In genomic region chr20:47727170-47727880, GRCh38 we compare ENCODE assay signal across 8 cellular contexts. TPM values are rescaled to one million over a fixed set of nuclear protein-coding genes. Genes with fewer than 3 reads are reported as not detected.
DNase-seq lines count a peak whose midpoint lies in the region; ATAC-seq and TF ChIP-seq lines count a peak whose summit lies in the region.

No MANE protein-coding gene starts in this region.

- no peaks in the 10 kb centered on the region for H3K36me3 ChIP-seq in Karpas-422 (ENCODE audit: insufficient read depth, low read length)
- peaks cover 0 to 18% (median 0%) of the 10 kb centered on the region in 9 donors for H3K36me3 ChIP-seq in heart left ventricle

- H3K9me3 ChIP-seq in Karpas-422 (ENCODE audit: low read length) (no peaks in the 10 kb centered on the region), heart left ventricle (no peaks in the 10 kb centered on the region)

- H3K27me3 ChIP-seq in Karpas-422 (ENCODE audit: low read length) = no peaks in the 10 kb centered on the region
- no peaks in the 10 kb centered on the region for H3K27me3 ChIP-seq in heart left ventricle

- peak overlapping the region; percentile 89 for H2AFZ ChIP-seq in Karpas-422 (ENCODE audit: low read length)

- peaks cover 31% of the 10 kb centered on the region for H3K4me1 ChIP-seq in Karpas-422 (ENCODE audit: low read length)
- peaks cover 0 to 26% (median 6%) of the 10 kb centered on the region in 12 donors for H3K4me1 ChIP-seq in heart left ventricle

- peak; percentile 58 for ATAC-seq in GM19397 (IDR thresholded peaks at IDR 0.05; ENCODE audit: unreplicated experiment)
- peak; percentile 59 to 90 (median 77) for ATAC-seq in heart left ventricle

- no peaks in the 10 kb centered on the region for H3K79me2 ChIP-seq in Karpas-422 (ENCODE audit: low read length)

- H3K4me3 ChIP-seq in Karpas-422 (ENCODE audit: low read length) (peak overlapping the region; percentile 66), heart left ventricle (no peak overlapping the region)

- no peak for TF ChIP-seq CTCF in heart left ventricle (IDR thresholded peaks at IDR 0.05)

- WGBS in heart left ventricle, 4 donors = 58 to 73% (median 72%) methylated on average over 18 of the region's 18 CpGs

- peak overlapping the region; percentile 73 for H3K4me2 ChIP-seq in Karpas-422 (ENCODE audit: low read depth, low read length, poor library complexity, severe bottlenecking)

- H3K9me2 ChIP-seq in Karpas-422 (replicated peaks; ENCODE audit: insufficient read depth, low read length) = no peaks in the 10 kb centered on the region

- intact Hi-C loops in heart left ventricle (cut with DNase I) = loop anchor here in 8 of 10 donors (5.0 kb wide), 5 partner anchors 45 to 895 kb away; no protein-coding TSS in a partner anchor

- H3K27ac ChIP-seq in Karpas-422 (ENCODE audit: low read length) (peak overlapping the region; percentile 86), heart left ventricle (peak overlapping the region in 5 of 12 donors; percentile 33 to 80 (median 46))

- H4K20me1 ChIP-seq in Karpas-422 (ENCODE audit: insufficient read depth, low read depth, low read length) = no peaks in the 10 kb centered on the region

- DNase-seq in Karpas-422 = peak; percentile 94
- peak; percentile 30 to 40 for DNase-seq in activated CD8-positive, alpha-beta memory T cell treated with anti-CD3 and anti-CD28 coated beads for 1 hour (ENCODE audit: extremely low read depth in 1 of 2, low read depth in 1 of 2)
- peak in 4 of 5 donors; percentile 53 to 76 (median 72) for DNase-seq in heart left ventricle
- peak; percentile 16 to 31 (median 28) for DNase-seq in stimulated activated CD4-positive, alpha-beta T cell treated with anti-CD3 and anti-CD28 coated beads, TNF-alpha, amount 100 ng/mL, for 4 hours (ENCODE audit: low read depth in 3 of 3)
- no peak for DNase-seq in NCI-H446 treated with DMSO at 0.1 percent for 48 hours (lab: John Stamatoyannopoulos, UW)
- no peak for DNase-seq in NCI-H524 treated with DMSO at 0.1 percent for 48 hours (lab: John Stamatoyannopoulos, UW)
- DNase-seq in NCI-H2107 (lab: John Stamatoyannopoulos, UW) = no peak

- peak overlapping the region; percentile 68 for H3K9ac ChIP-seq in Karpas-422 (ENCODE audit: low read length)

- TF ChIP-seq POLR2A in heart left ventricle (IDR thresholded peaks at IDR 0.05) = no peak

RNA-seq across cellular contexts. Expression of gene SULF2, which starts 58.0 kb away (rescaled TPM):
- not detected in 2 replicates for total RNA-seq in Karpas-422 (2014; rRNA removed; shearing (Covaris generic); ENCODE audit: low replicate concordance)
- total RNA-seq in heart left ventricle = 10 to 100 TPM; 16.7 to 51.5 (median 33.6) TPM
- 10 to 100 TPM; 16.9 to 26.0 TPM for polyA plus RNA-seq in heart left ventricle

Comparison
In these comparisons a context has a peak if more than half of its experiments do, and no peak if none do; other contexts are left out.
1. DNase-seq: peak in Karpas-422 (single experiment), activated CD8-positive, alpha-beta memory T cell treated with anti-CD3 and anti-CD28 coated beads for 1 hour (2 of 2), heart left ventricle (4 of 5) and stimulated activated CD4-positive, alpha-beta T cell treated with anti-CD3 and anti-CD28 coated beads, TNF-alpha, amount 100 ng/mL, for 4 hours (3 of 3); none in NCI-H446 treated with DMSO at 0.1 percent for 48 hours (single experiment), NCI-H524 treated with DMSO at 0.1 percent for 48 hours (single experiment) and NCI-H2107 (single experiment).
2. RNA of gene SULF2, which starts 58.0 kb away (total RNA-seq): 16.7 to 51.5 TPM in heart left ventricle; not detected in Karpas-422; every median in the first group is over 10 times any median in the second.